Comparison of ENCODE assay signal across 1 cellular context in genomic region chr11:32893947-32894827, GRCh38.
A peak's percentile ranks its signal among the peaks of the same experiment; 100 is the strongest.
TF ChIP-seq lines count a peak whose summit lies in the region.

No MANE protein-coding gene starts in this region.

TF ChIP-seq in K562, 482 proteins besides CTCF, POLR2A, EP300 and RAD21 (continued from another document and continues in another):
- TF ChIP-seq ZNF280B (CRISPR knock-in tag; IDR thresholded peaks at IDR 0.05) (no peak), TBP (optimal IDR thresholded peaks at IDR 0.05; ENCODE audit: low read depth, low read length) (peak; percentile 83), PML (IDR thresholded peaks at IDR 0.05; ENCODE audit: low read length) (0 out of 2 replicates have a peak, but pooled peaks have one; percentile 62), POLR2B (IDR thresholded peaks at IDR 0.05; ENCODE audit: low read depth, partially characterized antibody) (peak; percentile 87), HDAC2 (IDR thresholded peaks at IDR 0.05) (peak; percentile 32; the same call in 1 of the 2 replicates), ASH1L (IDR thresholded peaks at IDR 0.05; ENCODE audit: borderline replicate concordance, low read depth, partially characterized antibody) (no peak), SUPT5H (IDR thresholded peaks at IDR 0.05) (peak; percentile 77), TAF9B (IDR thresholded peaks at IDR 0.05; ENCODE audit: partially characterized antibody) (no peak), ARNT (IDR thresholded peaks at IDR 0.05) (peak in 1 of 2 experiments; percentile 54; a peak in 1 of 4 replicates), DPF2 (IDR thresholded peaks at IDR 0.05) (peak; percentile 36; the same call in 1 of the 2 replicates), FOXJ2 (tag; IDR thresholded peaks at IDR 0.05) (no peak), NR2F6 (CRISPR knock-in tag; IDR thresholded peaks at IDR 0.05) (no peak), ZNF696 (CRISPR knock-in tag; conservative IDR thresholded peaks at IDR 0.05) (no peak), POLR2AphosphoS5 (IDR thresholded peaks at IDR 0.05; ENCODE audit: control insufficient read depth, insufficient read depth, low read depth, low read length) (peak; percentile 89), NRF1 (conservative IDR thresholded peaks at IDR 0.05 in 1 of 2, IDR thresholded peaks at IDR 0.05 in 1 of 2) (peak in 1 of 2 experiments; percentile 26; a peak in 1 of 4 replicates), FOXM1 (IDR thresholded peaks at IDR 0.05; ENCODE audit: low read depth) (peak; percentile 90), FOXM1 (CRISPR knock-in tag; IDR thresholded peaks at IDR 0.05; ENCODE audit: low read depth) (no peak), ZNF444 (CRISPR knock-in tag; IDR thresholded peaks at IDR 0.05) (no peak), CUX1 (CRISPR knock-in tag; IDR thresholded peaks at IDR 0.05) (no peak), ZC3H4 (CRISPR knock-in tag; IDR thresholded peaks at IDR 0.05; ENCODE audit: borderline replicate concordance) (0 out of 2 replicates have a peak, but pooled peaks have one; percentile 34), CREM (IDR thresholded peaks at IDR 0.05; ENCODE audit: low read depth) (peak; percentile 77), JUND (IDR thresholded peaks at IDR 0.05; ENCODE audit: borderline replicate concordance, low read depth, low read length) (peak; percentile 79), JUND (tag; IDR thresholded peaks at IDR 0.05; ENCODE audit: borderline replicate concordance, low read depth, low read length) (peak; percentile 86), POLR2H (tag; IDR thresholded peaks at IDR 0.05; ENCODE audit: low read depth) (peak; percentile 78), ATF3 (IDR thresholded peaks at IDR 0.05) (peak; percentile 85), ATF3 (CRISPR knock-in tag; conservative IDR thresholded peaks at IDR 0.05) (no peak), MTA2 (IDR thresholded peaks at IDR 0.05; ENCODE audit: low read depth) (no peak), CEBPB (tag; IDR thresholded peaks at IDR 0.05) (peak; percentile 75), GATA2 (CRISPR knock-in tag; IDR thresholded peaks at IDR 0.05) (0 out of 2 replicates have a peak, but pooled peaks have one; percentile 14), ZNF253 (CRISPR knock-in tag; conservative IDR thresholded peaks at IDR 0.05) (no peak), ZNF589 (CRISPR knock-in tag; IDR thresholded peaks at IDR 0.05; ENCODE audit: low read depth) (no peak), PCBP2 (IDR thresholded peaks at IDR 0.05; ENCODE audit: low read depth, low read length, poor library complexity, severe bottlenecking) (no peak), ZNF707 (CRISPR knock-in tag; conservative IDR thresholded peaks at IDR 0.05) (no peak), SMAD1 (IDR thresholded peaks at IDR 0.05; ENCODE audit: low read depth, low read length, partially characterized antibody) (peak; percentile 70), ZNF778 (CRISPR knock-in tag; IDR thresholded peaks at IDR 0.05) (no peak), MAFF (IDR thresholded peaks at IDR 0.05; ENCODE audit: low read length) (0 out of 2 replicates have a peak, but pooled peaks have one; percentile 3), JUN (IDR thresholded peaks at IDR 0.05; ENCODE audit: borderline replicate concordance, low read depth, low read length) (peak; percentile 58; the same call in 1 of the 2 replicates), JUN (CRISPR knock-in tag; IDR thresholded peaks at IDR 0.05; ENCODE audit: borderline replicate concordance) (no peak), E2F5 (CRISPR knock-in tag; IDR thresholded peaks at IDR 0.05) (no peak), ZNF274 (IDR thresholded peaks at IDR 0.05; ENCODE audit: borderline replicate concordance, low read depth, low read length) (no peak), ATF7 (IDR thresholded peaks at IDR 0.05) (peak; percentile 88), RFX1 (IDR thresholded peaks at IDR 0.05) (peak; percentile 31; the same call in 1 of the 2 replicates)
- TF ChIP-seq, protein P1, sequence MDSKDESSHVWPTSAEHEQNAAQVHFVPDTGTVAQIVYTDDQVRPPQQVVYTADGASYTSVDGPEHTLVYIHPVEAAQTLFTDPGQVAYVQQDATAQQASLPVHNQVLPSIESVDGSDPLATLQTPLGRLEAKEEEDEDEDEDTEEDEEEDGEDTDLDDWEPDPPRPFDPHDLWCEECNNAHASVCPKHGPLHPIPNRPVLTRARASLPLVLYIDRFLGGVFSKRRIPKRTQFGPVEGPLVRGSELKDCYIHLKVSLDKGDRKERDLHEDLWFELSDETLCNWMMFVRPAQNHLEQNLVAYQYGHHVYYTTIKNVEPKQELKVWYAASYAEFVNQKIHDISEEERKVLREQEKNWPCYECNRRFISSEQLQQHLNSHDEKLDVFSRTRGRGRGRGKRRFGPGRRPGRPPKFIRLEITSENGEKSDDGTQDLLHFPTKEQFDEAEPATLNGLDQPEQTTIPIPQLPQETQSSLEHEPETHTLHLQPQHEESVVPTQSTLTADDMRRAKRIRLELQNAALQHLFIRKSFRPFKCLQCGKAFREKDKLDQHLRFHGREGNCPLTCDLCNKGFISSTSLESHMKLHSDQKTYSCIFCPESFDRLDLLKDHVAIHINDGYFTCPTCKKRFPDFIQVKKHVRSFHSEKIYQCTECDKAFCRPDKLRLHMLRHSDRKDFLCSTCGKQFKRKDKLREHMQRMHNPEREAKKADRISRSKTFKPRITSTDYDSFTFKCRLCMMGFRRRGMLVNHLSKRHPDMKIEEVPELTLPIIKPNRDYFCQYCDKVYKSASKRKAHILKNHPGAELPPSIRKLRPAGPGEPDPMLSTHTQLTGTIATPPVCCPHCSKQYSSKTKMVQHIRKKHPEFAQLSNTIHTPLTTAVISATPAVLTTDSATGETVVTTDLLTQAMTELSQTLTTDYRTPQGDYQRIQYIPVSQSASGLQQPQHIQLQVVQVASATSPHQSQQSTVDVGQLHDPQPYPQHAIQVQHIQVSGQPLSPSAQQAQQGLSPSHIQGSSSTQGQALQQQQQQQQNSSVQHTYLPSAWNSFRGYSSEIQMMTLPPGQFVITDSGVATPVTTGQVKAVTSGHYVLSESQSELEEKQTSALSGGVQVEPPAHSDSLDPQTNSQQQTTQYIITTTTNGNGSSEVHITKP (IDR thresholded peaks at IDR 0.05; ENCODE audit: partially characterized antibody), result peak; percentile 20
- TF ChIP-seq, protein P2, sequence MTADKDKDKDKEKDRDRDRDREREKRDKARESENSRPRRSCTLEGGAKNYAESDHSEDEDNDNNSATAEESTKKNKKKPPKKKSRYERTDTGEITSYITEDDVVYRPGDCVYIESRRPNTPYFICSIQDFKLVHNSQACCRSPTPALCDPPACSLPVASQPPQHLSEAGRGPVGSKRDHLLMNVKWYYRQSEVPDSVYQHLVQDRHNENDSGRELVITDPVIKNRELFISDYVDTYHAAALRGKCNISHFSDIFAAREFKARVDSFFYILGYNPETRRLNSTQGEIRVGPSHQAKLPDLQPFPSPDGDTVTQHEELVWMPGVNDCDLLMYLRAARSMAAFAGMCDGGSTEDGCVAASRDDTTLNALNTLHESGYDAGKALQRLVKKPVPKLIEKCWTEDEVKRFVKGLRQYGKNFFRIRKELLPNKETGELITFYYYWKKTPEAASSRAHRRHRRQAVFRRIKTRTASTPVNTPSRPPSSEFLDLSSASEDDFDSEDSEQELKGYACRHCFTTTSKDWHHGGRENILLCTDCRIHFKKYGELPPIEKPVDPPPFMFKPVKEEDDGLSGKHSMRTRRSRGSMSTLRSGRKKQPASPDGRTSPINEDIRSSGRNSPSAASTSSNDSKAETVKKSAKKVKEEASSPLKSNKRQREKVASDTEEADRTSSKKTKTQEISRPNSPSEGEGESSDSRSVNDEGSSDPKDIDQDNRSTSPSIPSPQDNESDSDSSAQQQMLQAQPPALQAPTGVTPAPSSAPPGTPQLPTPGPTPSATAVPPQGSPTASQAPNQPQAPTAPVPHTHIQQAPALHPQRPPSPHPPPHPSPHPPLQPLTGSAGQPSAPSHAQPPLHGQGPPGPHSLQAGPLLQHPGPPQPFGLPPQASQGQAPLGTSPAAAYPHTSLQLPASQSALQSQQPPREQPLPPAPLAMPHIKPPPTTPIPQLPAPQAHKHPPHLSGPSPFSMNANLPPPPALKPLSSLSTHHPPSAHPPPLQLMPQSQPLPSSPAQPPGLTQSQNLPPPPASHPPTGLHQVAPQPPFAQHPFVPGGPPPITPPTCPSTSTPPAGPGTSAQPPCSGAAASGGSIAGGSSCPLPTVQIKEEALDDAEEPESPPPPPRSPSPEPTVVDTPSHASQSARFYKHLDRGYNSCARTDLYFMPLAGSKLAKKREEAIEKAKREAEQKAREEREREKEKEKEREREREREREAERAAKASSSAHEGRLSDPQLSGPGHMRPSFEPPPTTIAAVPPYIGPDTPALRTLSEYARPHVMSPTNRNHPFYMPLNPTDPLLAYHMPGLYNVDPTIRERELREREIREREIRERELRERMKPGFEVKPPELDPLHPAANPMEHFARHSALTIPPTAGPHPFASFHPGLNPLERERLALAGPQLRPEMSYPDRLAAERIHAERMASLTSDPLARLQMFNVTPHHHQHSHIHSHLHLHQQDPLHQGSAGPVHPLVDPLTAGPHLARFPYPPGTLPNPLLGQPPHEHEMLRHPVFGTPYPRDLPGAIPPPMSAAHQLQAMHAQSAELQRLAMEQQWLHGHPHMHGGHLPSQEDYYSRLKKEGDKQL (CRISPR knock-in tag; IDR thresholded peaks at IDR 0.05; ENCODE audit: borderline replicate concordance), result no peak
- TF ChIP-seq, protein P3, sequence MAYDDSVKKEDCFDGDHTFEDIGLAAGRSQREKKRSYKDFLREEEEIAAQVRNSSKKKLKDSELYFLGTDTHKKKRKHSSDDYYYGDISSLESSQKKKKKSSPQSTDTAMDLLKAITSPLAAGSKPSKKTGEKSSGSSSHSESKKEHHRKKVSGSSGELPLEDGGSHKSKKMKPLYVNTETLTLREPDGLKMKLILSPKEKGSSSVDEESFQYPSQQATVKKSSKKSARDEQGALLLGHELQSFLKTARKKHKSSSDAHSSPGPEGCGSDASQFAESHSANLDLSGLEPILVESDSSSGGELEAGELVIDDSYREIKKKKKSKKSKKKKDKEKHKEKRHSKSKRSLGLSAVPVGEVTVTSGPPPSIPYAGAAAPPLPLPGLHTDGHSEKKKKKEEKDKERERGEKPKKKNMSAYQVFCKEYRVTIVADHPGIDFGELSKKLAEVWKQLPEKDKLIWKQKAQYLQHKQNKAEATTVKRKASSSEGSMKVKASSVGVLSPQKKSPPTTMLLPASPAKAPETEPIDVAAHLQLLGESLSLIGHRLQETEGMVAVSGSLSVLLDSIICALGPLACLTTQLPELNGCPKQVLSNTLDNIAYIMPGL (CRISPR knock-in tag; IDR thresholded peaks at IDR 0.05), result no peak
- TF ChIP-seq, protein P4, sequence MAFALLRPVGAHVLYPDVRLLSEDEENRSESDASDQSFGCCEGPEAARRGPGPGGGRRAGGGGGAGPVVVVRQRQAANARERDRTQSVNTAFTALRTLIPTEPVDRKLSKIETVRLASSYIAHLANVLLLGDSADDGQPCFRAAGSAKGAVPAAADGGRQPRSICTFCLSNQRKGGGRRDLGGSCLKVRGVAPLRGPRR (CRISPR knock-in tag; IDR thresholded peaks at IDR 0.05), result no peak
